In genomic region chr2:84971799-84972790, GRCh38 we compare ENCODE assay signal across 9 cellular contexts. TPM values are rescaled to one million over a fixed set of nuclear protein-coding genes. Genes with fewer than 3 reads are reported as not detected.
DNase-seq lines count a peak whose midpoint lies in the region; ATAC-seq, FAIRE-seq and TF ChIP-seq lines count a peak whose summit lies in the region.
"Had no signal": no experiment of that assay in that cellular context is flagged by ENCODE, and none has a peak within 500 bp of the region (broad histone marks: within the 10 kb centered on the region; RNA-seq: fewer than 3 reads in every experiment).

No MANE protein-coding gene starts in this region.

- DNase-seq in COLO668 (lab: John Stamatoyannopoulos, UW; ENCODE audit: unreplicated experiment): peak; percentile 77
- peak; percentile 66 for DNase-seq in UCSD-AML1 (lab: John Stamatoyannopoulos, UW; ENCODE audit: unreplicated experiment)
- no peak for DNase-seq in brain microvascular endothelial cell
- no peak for DNase-seq in keratinocyte (ENCODE audit: low read depth, low spot score)
- peak; percentile 43 to 51 for DNase-seq in stimulated activated CD4-positive, alpha-beta T cell treated with anti-CD3 and anti-CD28 coated beads, Interleukin-15, amount 100 ng/mL, for 48 hours (ENCODE audit: low read depth in 2 of 2)
- DNase-seq in dedifferentiated amniotic fluid mesenchymal stem cell (ENCODE audit: extremely low spot score): no peak

- no peaks in the 10 kb centered on the region for H3K9me1 ChIP-seq in keratinocyte (ENCODE audit: control insufficient read depth, extremely low read depth, insufficient read depth, low read length)

- peak; percentile 25 for ATAC-seq in GM21360 (IDR thresholded peaks at IDR 0.05; ENCODE audit: unreplicated experiment)

- peak overlapping the region; percentile 96 for H3K4me2 ChIP-seq in keratinocyte (ENCODE audit: control insufficient read depth, extremely low read depth, insufficient read depth, low read depth, low read length)

- TF ChIP-seq CTCF in brain microvascular endothelial cell (IDR thresholded peaks at IDR 0.05; ENCODE audit: low read depth, low read length, missing control alignments): no peak
- no peak for TF ChIP-seq CTCF in keratinocyte (optimal IDR thresholded peaks at IDR 0.05 in 1 of 3, IDR thresholded peaks at IDR 0.05 in 1 of 3, conservative IDR thresholded peaks at IDR 0.05 in 1 of 3; ENCODE audit: extremely low read depth in 1 of 3, insufficient read depth in 2 of 3, low read length in 3 of 3)

- no peak overlapping the region for H2AFZ ChIP-seq in keratinocyte (ENCODE audit: control insufficient read depth, low read length)

- H3K4me3 ChIP-seq in HUES48 (ENCODE audit: low read depth, low read length) (peak overlapping the region; percentile 93), brain microvascular endothelial cell (ENCODE audit: low read depth, low read length) (peak overlapping the region; percentile 80), keratinocyte (ENCODE audit: control insufficient read depth in 2 of 3, extremely low read depth in 1 of 3, insufficient read depth in 2 of 3, low read depth in 1 of 3, low read length in 3 of 3) (peak overlapping the region; percentile 77 to 82 (median 79))

- H3K36me3 ChIP-seq in HUES48 (ENCODE audit: control insufficient read depth, insufficient read depth, low read length): 0 out of 2 replicates have a peak, but pooled peaks cover 7% of the 10 kb centered on the region
- no peaks in the 10 kb centered on the region for H3K36me3 ChIP-seq in brain microvascular endothelial cell (replicated peaks)
- peaks cover 0 to 9% of the 10 kb centered on the region in 2 experiments for H3K36me3 ChIP-seq in keratinocyte (ENCODE audit: control insufficient read depth in 2 of 2, extremely low read depth in 1 of 2, insufficient read depth in 2 of 2, low read length in 2 of 2)

- H3K4me1 ChIP-seq in HUES48 (ENCODE audit: control insufficient read depth, insufficient read depth, low read length): peaks cover 27% of the 10 kb centered on the region
- H3K4me1 ChIP-seq in keratinocyte (ENCODE audit: control insufficient read depth, extremely low read depth, insufficient read depth, low read length): peaks cover 12% of the 10 kb centered on the region

- H3K27me3 ChIP-seq in HUES48 (ENCODE audit: control insufficient read depth, insufficient read depth, low read length): no peaks in the 10 kb centered on the region
- no peaks in the 10 kb centered on the region for H3K27me3 ChIP-seq in brain microvascular endothelial cell (replicated peaks)
- H3K27me3 ChIP-seq in keratinocyte (ENCODE audit: control insufficient read depth, extremely low read depth, insufficient read depth, low read length): no peaks in the 10 kb centered on the region

- H3K79me2 ChIP-seq in keratinocyte (ENCODE audit: control insufficient read depth, insufficient read depth, low read length): peaks cover 89% of the 10 kb centered on the region

- H3K9ac ChIP-seq in HUES48 (ENCODE audit: low read depth, low read length) (peak overlapping the region; percentile 93), keratinocyte (ENCODE audit: control insufficient read depth, extremely low read depth, insufficient read depth, low read length) (peak overlapping the region; percentile 96)

- peaks cover 10% of the 10 kb centered on the region for H4K20me1 ChIP-seq in keratinocyte (ENCODE audit: control insufficient read depth, extremely low read depth, insufficient read depth, low read length)

- H3K27ac ChIP-seq in HUES48 (ENCODE audit: low read depth, low read length) (peak overlapping the region; percentile 99), brain microvascular endothelial cell (peak overlapping the region; percentile 89), keratinocyte (ENCODE audit: control insufficient read depth, insufficient read depth, low read length) (peak overlapping the region; percentile 94)

- in situ Hi-C loops in brain microvascular endothelial cell (cut with HindIII; ENCODE audit: low pct_ligation_motif_present, low sequenced_read_pairs): no loop called here

- H3K9me3 ChIP-seq in HUES48 (ENCODE audit: control insufficient read depth, insufficient read depth, low read length) (no peaks in the 10 kb centered on the region), keratinocyte (ENCODE audit: control insufficient read depth, low read depth, low read length) (no peaks in the 10 kb centered on the region)

- dilution Hi-C loops in keratinocyte (cut with MboI; ENCODE audit: extremely low pct_ligation_motif_present, low sequenced_read_pairs): no loop called here

- FAIRE-seq in keratinocyte (lab: Jason Lieb, UNC): no peak
- FAIRE-seq: colon had no signal

RNA-seq across cellular contexts. Expression of gene KCMF1, which starts 1.1 kb away (rescaled TPM):
- 75.9 to 111 TPM (median 95.1 TPM) in 3 replicates for polyA plus RNA-seq in keratinocyte
- 45.0 TPM for polyA plus RNA-seq in keratinocyte (2011; ENCODE audit: low read depth)
- 70.6 and 146 TPM in 2 replicates for polyA plus RNA-seq in keratinocyte (2011; cell fraction: cytosol; rRNA removed)
- polyA plus RNA-seq in keratinocyte (2011; cell fraction: nucleus; rRNA removed): 45.6 and 50.4 TPM in 2 replicates
- polyA plus RNA-seq in keratinocyte (2012; ENCODE audit: low replicate concordance): 60.5 and 86.0 TPM in 2 replicates
- 37.2 to 92.6 TPM (median 66.0 TPM) in 3 replicates for polyA minus RNA-seq in keratinocyte
- 33.4 TPM for polyA minus RNA-seq in keratinocyte (2011; cell fraction: cytosol; rRNA and poly(A)+ RNA removed)
- 11.4 and 38.1 TPM in 2 replicates for polyA minus RNA-seq in keratinocyte (2011; cell fraction: nucleus; rRNA and poly(A)+ RNA removed)

Comparison
In these comparisons a context has a peak if more than half of its experiments do, and no peak if none do; other contexts are left out.
1. DNase-seq: peak in COLO668 (single experiment), UCSD-AML1 (single experiment) and stimulated activated CD4-positive, alpha-beta T cell treated with anti-CD3 and anti-CD28 coated beads, Interleukin-15, amount 100 ng/mL, for 48 hours (2 of 2); none in brain microvascular endothelial cell (single experiment), keratinocyte (single experiment) and dedifferentiated amniotic fluid mesenchymal stem cell (single experiment).
2. Peak in every context shown above with its lines, with median percentiles within 50 percentile points of each other: H3K27ac ChIP-seq and H3K4me3 ChIP-seq.